1 cellular context compared by ENCODE assay signal in the genomic region with DNA sequence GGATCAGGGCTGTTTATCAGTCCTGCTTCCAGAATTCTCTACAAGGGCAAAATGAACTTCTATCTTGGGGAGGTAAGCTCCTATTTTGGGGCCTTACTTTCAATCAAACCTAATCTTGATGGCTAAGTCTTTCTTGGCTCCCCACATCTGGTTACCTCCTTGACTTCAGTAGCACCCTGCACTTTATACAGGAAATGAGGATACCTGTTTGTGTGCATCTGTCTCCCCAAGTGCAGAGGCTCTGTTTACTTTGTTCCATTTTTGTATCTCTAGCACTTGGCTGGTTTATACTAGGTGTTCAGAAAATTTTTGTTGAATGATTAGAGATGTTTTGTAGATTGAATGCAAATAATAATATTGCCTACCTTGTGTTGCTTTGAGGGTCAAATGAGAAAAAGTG.
TF ChIP-seq lines count a peak whose summit lies in the region.

No MANE protein-coding gene starts in this region.

TF ChIP-seq in GM12878, 131 proteins besides CTCF, POLR2A, EP300 and RAD21:
- TF ChIP-seq, protein P1, sequence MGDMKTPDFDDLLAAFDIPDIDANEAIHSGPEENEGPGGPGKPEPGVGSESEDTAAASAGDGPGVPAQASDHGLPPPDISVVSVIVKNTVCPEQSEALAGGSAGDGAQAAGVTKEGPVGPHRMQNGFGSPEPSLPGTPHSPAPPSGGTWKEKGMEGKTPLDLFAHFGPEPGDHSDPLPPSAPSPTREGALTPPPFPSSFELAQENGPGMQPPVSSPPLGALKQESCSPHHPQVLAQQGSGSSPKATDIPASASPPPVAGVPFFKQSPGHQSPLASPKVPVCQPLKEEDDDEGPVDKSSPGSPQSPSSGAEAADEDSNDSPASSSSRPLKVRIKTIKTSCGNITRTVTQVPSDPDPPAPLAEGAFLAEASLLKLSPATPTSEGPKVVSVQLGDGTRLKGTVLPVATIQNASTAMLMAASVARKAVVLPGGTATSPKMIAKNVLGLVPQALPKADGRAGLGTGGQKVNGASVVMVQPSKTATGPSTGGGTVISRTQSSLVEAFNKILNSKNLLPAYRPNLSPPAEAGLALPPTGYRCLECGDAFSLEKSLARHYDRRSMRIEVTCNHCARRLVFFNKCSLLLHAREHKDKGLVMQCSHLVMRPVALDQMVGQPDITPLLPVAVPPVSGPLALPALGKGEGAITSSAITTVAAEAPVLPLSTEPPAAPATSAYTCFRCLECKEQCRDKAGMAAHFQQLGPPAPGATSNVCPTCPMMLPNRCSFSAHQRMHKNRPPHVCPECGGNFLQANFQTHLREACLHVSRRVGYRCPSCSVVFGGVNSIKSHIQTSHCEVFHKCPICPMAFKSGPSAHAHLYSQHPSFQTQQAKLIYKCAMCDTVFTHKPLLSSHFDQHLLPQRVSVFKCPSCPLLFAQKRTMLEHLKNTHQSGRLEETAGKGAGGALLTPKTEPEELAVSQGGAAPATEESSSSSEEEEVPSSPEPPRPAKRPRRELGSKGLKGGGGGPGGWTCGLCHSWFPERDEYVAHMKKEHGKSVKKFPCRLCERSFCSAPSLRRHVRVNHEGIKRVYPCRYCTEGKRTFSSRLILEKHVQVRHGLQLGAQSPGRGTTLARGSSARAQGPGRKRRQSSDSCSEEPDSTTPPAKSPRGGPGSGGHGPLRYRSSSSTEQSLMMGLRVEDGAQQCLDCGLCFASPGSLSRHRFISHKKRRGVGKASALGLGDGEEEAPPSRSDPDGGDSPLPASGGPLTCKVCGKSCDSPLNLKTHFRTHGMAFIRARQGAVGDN (IDR thresholded peaks at IDR 0.05): no peak
- no peak for TF ChIP-seq NR2F1 (conservative IDR thresholded peaks at IDR 0.05)
- no peak for TF ChIP-seq POU2F2 (IDR thresholded peaks at IDR 0.05; ENCODE audit: borderline replicate concordance, low read depth, low read length)
- TF ChIP-seq, protein P2, sequence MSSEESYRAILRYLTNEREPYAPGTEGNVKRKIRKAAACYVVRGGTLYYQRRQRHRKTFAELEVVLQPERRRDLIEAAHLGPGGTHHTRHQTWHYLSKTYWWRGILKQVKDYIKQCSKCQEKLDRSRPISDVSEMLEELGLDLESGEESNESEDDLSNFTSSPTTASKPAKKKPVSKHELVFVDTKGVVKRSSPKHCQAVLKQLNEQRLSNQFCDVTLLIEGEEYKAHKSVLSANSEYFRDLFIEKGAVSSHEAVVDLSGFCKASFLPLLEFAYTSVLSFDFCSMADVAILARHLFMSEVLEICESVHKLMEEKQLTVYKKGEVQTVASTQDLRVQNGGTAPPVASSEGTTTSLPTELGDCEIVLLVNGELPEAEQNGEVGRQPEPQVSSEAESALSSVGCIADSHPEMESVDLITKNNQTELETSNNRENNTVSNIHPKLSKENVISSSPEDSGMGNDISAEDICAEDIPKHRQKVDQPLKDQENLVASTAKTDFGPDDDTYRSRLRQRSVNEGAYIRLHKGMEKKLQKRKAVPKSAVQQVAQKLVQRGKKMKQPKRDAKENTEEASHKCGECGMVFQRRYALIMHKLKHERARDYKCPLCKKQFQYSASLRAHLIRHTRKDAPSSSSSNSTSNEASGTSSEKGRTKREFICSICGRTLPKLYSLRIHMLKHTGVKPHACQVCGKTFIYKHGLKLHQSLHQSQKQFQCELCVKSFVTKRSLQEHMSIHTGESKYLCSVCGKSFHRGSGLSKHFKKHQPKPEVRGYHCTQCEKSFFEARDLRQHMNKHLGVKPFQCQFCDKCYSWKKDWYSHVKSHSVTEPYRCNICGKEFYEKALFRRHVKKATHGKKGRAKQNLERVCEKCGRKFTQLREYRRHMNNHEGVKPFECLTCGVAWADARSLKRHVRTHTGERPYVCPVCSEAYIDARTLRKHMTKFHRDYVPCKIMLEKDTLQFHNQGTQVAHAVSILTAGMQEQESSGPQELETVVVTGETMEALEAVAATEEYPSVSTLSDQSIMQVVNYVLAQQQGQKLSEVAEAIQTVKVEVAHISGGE (CRISPR knock-in tag; IDR thresholded peaks at IDR 0.05): no peak
- TF ChIP-seq BMI1 (IDR thresholded peaks at IDR 0.05; ENCODE audit: borderline replicate concordance): no peak
- TF ChIP-seq, protein P3, sequence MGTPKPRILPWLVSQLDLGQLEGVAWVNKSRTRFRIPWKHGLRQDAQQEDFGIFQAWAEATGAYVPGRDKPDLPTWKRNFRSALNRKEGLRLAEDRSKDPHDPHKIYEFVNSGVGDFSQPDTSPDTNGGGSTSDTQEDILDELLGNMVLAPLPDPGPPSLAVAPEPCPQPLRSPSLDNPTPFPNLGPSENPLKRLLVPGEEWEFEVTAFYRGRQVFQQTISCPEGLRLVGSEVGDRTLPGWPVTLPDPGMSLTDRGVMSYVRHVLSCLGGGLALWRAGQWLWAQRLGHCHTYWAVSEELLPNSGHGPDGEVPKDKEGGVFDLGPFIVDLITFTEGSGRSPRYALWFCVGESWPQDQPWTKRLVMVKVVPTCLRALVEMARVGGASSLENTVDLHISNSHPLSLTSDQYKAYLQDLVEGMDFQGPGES (IDR thresholded peaks at IDR 0.05): no peak
- TF ChIP-seq CEBPB (IDR thresholded peaks at IDR 0.05; ENCODE audit: borderline replicate concordance in 1 of 2, low read depth in 2 of 2, low read length in 2 of 2): no peak
- TF ChIP-seq, protein P4, sequence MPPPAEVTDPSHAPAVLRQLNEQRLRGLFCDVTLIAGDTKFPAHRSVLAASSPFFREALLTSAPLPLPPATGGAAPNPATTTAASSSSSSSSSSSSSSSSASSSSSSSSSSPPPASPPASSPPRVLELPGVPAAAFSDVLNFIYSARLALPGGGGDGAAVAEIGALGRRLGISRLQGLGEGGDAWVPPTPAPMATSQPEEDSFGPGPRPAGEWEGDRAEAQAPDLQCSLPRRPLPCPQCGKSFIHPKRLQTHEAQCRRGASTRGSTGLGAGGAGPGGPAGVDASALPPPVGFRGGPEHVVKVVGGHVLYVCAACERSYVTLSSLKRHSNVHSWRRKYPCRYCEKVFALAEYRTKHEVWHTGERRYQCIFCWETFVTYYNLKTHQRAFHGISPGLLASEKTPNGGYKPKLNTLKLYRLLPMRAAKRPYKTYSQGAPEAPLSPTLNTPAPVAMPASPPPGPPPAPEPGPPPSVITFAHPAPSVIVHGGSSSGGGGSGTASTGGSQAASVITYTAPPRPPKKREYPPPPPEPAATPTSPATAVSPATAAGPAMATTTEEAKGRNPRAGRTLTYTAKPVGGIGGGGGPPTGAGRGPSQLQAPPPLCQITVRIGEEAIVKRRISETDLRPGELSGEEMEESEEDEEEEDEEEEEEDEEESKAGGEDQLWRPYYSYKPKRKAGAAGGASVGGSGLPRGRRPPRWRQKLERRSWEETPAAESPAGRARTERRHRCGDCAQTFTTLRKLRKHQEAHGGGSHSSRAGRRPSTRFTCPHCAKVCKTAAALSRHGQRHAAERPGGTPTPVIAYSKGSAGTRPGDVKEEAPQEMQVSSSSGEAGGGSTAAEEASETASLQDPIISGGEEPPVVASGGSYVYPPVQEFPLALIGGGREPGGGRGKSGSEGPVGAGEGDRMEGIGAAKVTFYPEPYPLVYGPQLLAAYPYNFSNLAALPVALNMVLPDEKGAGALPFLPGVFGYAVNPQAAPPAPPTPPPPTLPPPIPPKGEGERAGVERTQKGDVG (CRISPR knock-in tag; IDR thresholded peaks at IDR 0.05): no peak
- TF ChIP-seq, protein P5, sequence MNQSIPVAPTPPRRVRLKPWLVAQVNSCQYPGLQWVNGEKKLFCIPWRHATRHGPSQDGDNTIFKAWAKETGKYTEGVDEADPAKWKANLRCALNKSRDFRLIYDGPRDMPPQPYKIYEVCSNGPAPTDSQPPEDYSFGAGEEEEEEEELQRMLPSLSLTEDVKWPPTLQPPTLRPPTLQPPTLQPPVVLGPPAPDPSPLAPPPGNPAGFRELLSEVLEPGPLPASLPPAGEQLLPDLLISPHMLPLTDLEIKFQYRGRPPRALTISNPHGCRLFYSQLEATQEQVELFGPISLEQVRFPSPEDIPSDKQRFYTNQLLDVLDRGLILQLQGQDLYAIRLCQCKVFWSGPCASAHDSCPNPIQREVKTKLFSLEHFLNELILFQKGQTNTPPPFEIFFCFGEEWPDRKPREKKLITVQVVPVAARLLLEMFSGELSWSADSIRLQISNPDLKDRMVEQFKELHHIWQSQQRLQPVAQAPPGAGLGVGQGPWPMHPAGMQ (IDR thresholded peaks at IDR 0.05; ENCODE audit: borderline replicate concordance): no peak
- TF ChIP-seq SP1 (IDR thresholded peaks at IDR 0.05; ENCODE audit: low read depth, low read length): no peak
- no peak for TF ChIP-seq CREB1 (IDR thresholded peaks at IDR 0.05; ENCODE audit: low read depth)
